33 cellular contexts compared by ENCODE assay signal in the genomic region with DNA sequence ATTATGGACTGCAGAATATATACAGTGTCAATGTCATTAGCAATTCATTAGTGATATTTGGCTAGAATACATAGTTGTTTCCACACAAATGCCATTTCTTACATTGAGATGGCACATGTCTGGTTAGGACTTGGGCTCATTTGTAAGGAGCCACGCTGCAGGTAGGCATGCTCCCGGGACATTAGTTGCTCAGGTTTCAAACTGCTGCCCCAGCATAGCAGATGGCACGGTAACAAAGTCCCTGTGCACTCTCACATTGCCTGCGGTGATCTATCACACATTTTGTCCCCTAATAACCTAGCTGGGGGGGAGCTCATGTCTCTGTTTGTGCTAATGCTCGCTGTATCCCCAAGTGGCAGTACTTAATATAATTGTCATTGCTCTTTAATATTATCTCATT.
DNase-seq lines count a peak whose midpoint lies in the region; ATAC-seq, FAIRE-seq and TF ChIP-seq lines count a peak whose summit lies in the region.
"Had no signal": no experiment of that assay in that cellular context is flagged by ENCODE, and none has a peak within 500 bp of the region (broad histone marks: within the 10 kb centered on the region; RNA-seq: fewer than 3 reads in every experiment).

No MANE protein-coding gene starts in this region.

- H4K91ac ChIP-seq in H9 (ENCODE audit: insufficient read length, low read depth, low read length) = no peak overlapping the region

- peaks cover 70 to 73% of the 10 kb centered on the region in 2 experiments for H3K4me1 Mint-ChIP-seq in H9
- H3K4me1 Mint-ChIP-seq: activated CD4-positive, alpha-beta T cell treated with anti-CD3 and anti-CD28 coated beads, Interleukin-2, amount 10 ng/mL, durations not matched to agents 7 days and 5 days had no signal

- no peak overlapping the region for H4K8ac ChIP-seq in H9 (replicated peaks; ENCODE audit: insufficient read length, low read depth, low read length)

- H3K23ac ChIP-seq in H9 (ENCODE audit: insufficient read length, low read depth, low read length) = no peak overlapping the region

- no peak for DNase-seq in H9
- DNase-seq in keratinocyte (ENCODE audit: low read depth, low spot score) = no peak
- no peak for DNase-seq in upper lobe of right lung
- no peak for DNase-seq in NCI-H2081 treated with DMSO at 0.1 percent for 48 hours (lab: John Stamatoyannopoulos, UW)
- no peak for DNase-seq in NCI-H1694 (lab: John Stamatoyannopoulos, UW)
- no peak for DNase-seq in T-helper 1 cell
- DNase-seq: activated CD4-positive, alpha-beta T cell treated with anti-CD3 and anti-CD28 coated beads, Interleukin-2, amount 10 ng/mL, durations not matched to agents 7 days and 5 days; activated effector memory CD4-positive, alpha-beta T cell treated with anti-CD3 and anti-CD28 coated beads, Interleukin-2, amount 50 U/mL, for 16 hours; activated T-cell treated with anti-CD3 and anti-CD28 coated beads, Interleukin-2, amount 50 U/mL, for 1 hour; hypothalamus; left lung; NCI-H1048; NCI-H1694 treated with DMSO at 0.1 percent for 48 hours; NCI-H510A; NK-92 treated with Interleukin-12 subunit alpha and Interleukin-12 subunit beta, amount 100 ng/mL, for 24 hours; PC-9; posterior cingulate gyrus; SHP77 treated with DMSO at 0.1 percent for 48 hours; small intestine; stimulated activated naive CD4-positive, alpha-beta T cell; SW 1271; T-helper 9 cell; uterus had no signal

- H2BK15ac ChIP-seq in H9 (ENCODE audit: low read depth, low read length) = no peak overlapping the region

- H3K27me3 ChIP-seq in H9 (ENCODE audit: insufficient read depth, low read length) (no peaks in the 10 kb centered on the region), keratinocyte (ENCODE audit: control insufficient read depth, extremely low read depth, insufficient read depth, low read length) (no peaks in the 10 kb centered on the region), upper lobe of right lung (no peaks in the 10 kb centered on the region)
- H3K27me3 ChIP-seq: breast epithelium, left lung, right atrium auricular region, suprapubic skin, uterus had no signal

- no peak for ATAC-seq in upper lobe of right lung
- ATAC-seq: K562, left lung had no signal

- no peak overlapping the region for H3K27ac ChIP-seq in H9 (ENCODE audit: insufficient read length, low read depth, low read length)
- H3K27ac ChIP-seq in VCaP = peak overlapping the region; percentile 92
- H3K27ac ChIP-seq in keratinocyte (ENCODE audit: control insufficient read depth, insufficient read depth, low read length) = peak overlapping the region; percentile 58
- H3K27ac ChIP-seq in upper lobe of right lung = peak overlapping the region; percentile 42
- H3K27ac ChIP-seq: left lung, neutrophil, PC-9, right atrium auricular region, uterus had no signal

- H4K5ac ChIP-seq in H9 (ENCODE audit: insufficient read length, low read depth, low read length) = no peak overlapping the region

- no peaks in the 10 kb centered on the region for H4K20me1 ChIP-seq in H9 (ENCODE audit: control insufficient read depth, insufficient read depth, insufficient read length)
- peaks cover 32% of the 10 kb centered on the region for H4K20me1 ChIP-seq in keratinocyte (ENCODE audit: control insufficient read depth, extremely low read depth, insufficient read depth, low read length)

- no peak for FAIRE-seq in keratinocyte (lab: Jason Lieb, UNC)
- FAIRE-seq: colon, endothelial cell of umbilical vein, G401.6, K562, small intestine had no signal

- peaks cover 2 to 7% (median 3%) of the 10 kb centered on the region in 3 experiments; a peak in 2 of 7 replicates for H3K36me3 Mint-ChIP-seq in H9 (ENCODE audit: insufficient read depth in 1 of 3, low read depth in 3 of 3)
- H3K36me3 Mint-ChIP-seq: activated naive CD8-positive, alpha-beta T cell had no signal

- H3K18ac ChIP-seq in H9 (ENCODE audit: insufficient read length, low read depth, low read length) = no peak overlapping the region

- H3K9me3 ChIP-seq in H9 (ENCODE audit: control insufficient read depth, low read depth, low read length) (no peaks in the 10 kb centered on the region), keratinocyte (ENCODE audit: control insufficient read depth, low read depth, low read length) (no peaks in the 10 kb centered on the region), upper lobe of right lung (no peaks in the 10 kb centered on the region)
- H3K9me3 ChIP-seq: breast epithelium, left lung, neutrophil, right atrium auricular region, suprapubic skin, uterus had no signal

- dilution Hi-C loops in keratinocyte (cut with MboI; ENCODE audit: extremely low pct_ligation_motif_present, low sequenced_read_pairs) = no loop called here

- H2BK120ac ChIP-seq in H9 (ENCODE audit: low read depth, low read length, poor library complexity, severe bottlenecking) = no peak overlapping the region

- H3K79me1 ChIP-seq in H9 (ENCODE audit: insufficient read depth, low read depth, low read length, poor library complexity, severe bottlenecking) = peaks cover 3% of the 10 kb centered on the region

- no peak overlapping the region for H3K4me3 ChIP-seq in keratinocyte (ENCODE audit: control insufficient read depth in 2 of 3, extremely low read depth in 1 of 3, insufficient read depth in 2 of 3, low read depth in 1 of 3, low read length in 3 of 3)
- no peak overlapping the region for H3K4me3 ChIP-seq in upper lobe of right lung
- H3K4me3 ChIP-seq: breast epithelium, K562, left lung, PC-9, right atrium auricular region, suprapubic skin, uterus had no signal

- no CpG with 5 or more reads among the region's 5 CpGs for WGBS in H9 (ENCODE audit: extremely low coverage, insufficient read length, low lambda C conversion rate)

- H3K9me3 Mint-ChIP-seq in H9 = peaks cover 0 to 2% of the 10 kb centered on the region in 2 experiments; a peak in 1 of 5 replicates
- H3K9me3 Mint-ChIP-seq: activated CD4-positive, alpha-beta T cell treated with anti-CD3 and anti-CD28 coated beads, Interleukin-2, amount 10 ng/mL, durations not matched to agents 7 days and 5 days had no signal

- H3T11ph ChIP-seq in H9 (ENCODE audit: low read length) = no peak overlapping the region

- H3K56ac ChIP-seq in H9 (ENCODE audit: insufficient read length, low read depth, low read length) = no peak overlapping the region

- H2AFZ ChIP-seq in H9 (ENCODE audit: low read length) (no peak overlapping the region), keratinocyte (ENCODE audit: control insufficient read depth, low read length) (no peak overlapping the region)
- H2AFZ ChIP-seq: PC-9 had no signal

- H3K79me2 ChIP-seq in H9 (ENCODE audit: insufficient read depth, low read length) (peaks cover 20% of the 10 kb centered on the region; the same call in 1 of the 2 replicates), keratinocyte (ENCODE audit: control insufficient read depth, insufficient read depth, low read length) (peaks cover 94% of the 10 kb centered on the region)

- H3K4me3 Mint-ChIP-seq in H9 = no peak overlapping the region; a peak in 2 of 5 replicates
- H3K4me3 Mint-ChIP-seq: activated CD4-positive, alpha-beta T cell treated with anti-CD3 and anti-CD28 coated beads, Interleukin-2, amount 10 ng/mL, durations not matched to agents 7 days and 5 days; activated naive CD8-positive, alpha-beta T cell had no signal

- H3K27ac Mint-ChIP-seq in H9 = no peak overlapping the region
- H3K27ac Mint-ChIP-seq: activated CD4-positive, alpha-beta T cell treated with anti-CD3 and anti-CD28 coated beads, Interleukin-2, amount 10 ng/mL, durations not matched to agents 7 days and 5 days; activated naive CD8-positive, alpha-beta T cell had no signal

- TF ChIP-seq CTCF in H9 (conservative IDR thresholded peaks at IDR 0.05) (no peak), VCaP (conservative IDR thresholded peaks at IDR 0.05) (no peak), keratinocyte (optimal IDR thresholded peaks at IDR 0.05 in 1 of 3, IDR thresholded peaks at IDR 0.05 in 1 of 3, conservative IDR thresholded peaks at IDR 0.05 in 1 of 3; ENCODE audit: extremely low read depth in 1 of 3, insufficient read depth in 2 of 3, low read length in 3 of 3) (no peak), upper lobe of right lung (IDR thresholded peaks at IDR 0.05) (no peak)

- H3K14ac ChIP-seq in H9 (ENCODE audit: insufficient read depth, low read length) = peak overlapping the region; percentile 49; the same call in 1 of the 2 replicates

- no peaks in the 10 kb centered on the region for H3K23me2 ChIP-seq in H9 (ENCODE audit: insufficient read length, low read depth, low read length, poor library complexity, severe bottlenecking)

- intact Hi-C loops in upper lobe of right lung (cut with DNase I) = no loop called here

- H3K9ac ChIP-seq in H9 (ENCODE audit: extremely low read depth, insufficient read length, low read length) = peak overlapping the region; percentile 22
- peak overlapping the region; percentile 10 for H3K9ac ChIP-seq in keratinocyte (ENCODE audit: control insufficient read depth, extremely low read depth, insufficient read depth, low read length)

- H2BK20ac ChIP-seq in H9 (ENCODE audit: low read depth, low read length, poor library complexity, severe bottlenecking) = no peak overlapping the region

- H3K4me2 ChIP-seq in H9 (ENCODE audit: insufficient read depth, insufficient read length, low read length) = no peak overlapping the region
- peak overlapping the region; percentile 38 for H3K4me2 ChIP-seq in keratinocyte (ENCODE audit: control insufficient read depth, extremely low read depth, insufficient read depth, low read depth, low read length)
- H3K4me2 ChIP-seq: PC-9 had no signal

- no peak overlapping the region for H2BK12ac ChIP-seq in H9 (ENCODE audit: insufficient read length, low read depth, low read length)

- peaks cover 9 to 29% of the 10 kb centered on the region in 2 experiments for H3K36me3 ChIP-seq in keratinocyte (ENCODE audit: control insufficient read depth in 2 of 2, extremely low read depth in 1 of 2, insufficient read depth in 2 of 2, low read length in 2 of 2)
- no peaks in the 10 kb centered on the region for H3K36me3 ChIP-seq in upper lobe of right lung
- H3K36me3 ChIP-seq: breast epithelium, left lung, neutrophil, right atrium auricular region, suprapubic skin, uterus had no signal

- H3K9me1 ChIP-seq in keratinocyte (ENCODE audit: control insufficient read depth, extremely low read depth, insufficient read depth, low read length) = peaks cover 10% of the 10 kb centered on the region

- no peaks in the 10 kb centered on the region for H3K27me3 Mint-ChIP-seq in H9 (ENCODE audit: low read depth)
- H3K27me3 Mint-ChIP-seq: activated CD4-positive, alpha-beta T cell treated with anti-CD3 and anti-CD28 coated beads, Interleukin-2, amount 10 ng/mL, durations not matched to agents 7 days and 5 days; activated naive CD8-positive, alpha-beta T cell had no signal

- H2BK5ac ChIP-seq in H9 (ENCODE audit: insufficient read length, low read length) = no peak overlapping the region

- H3K4me1 ChIP-seq in H9 (ENCODE audit: insufficient read depth, low read length) = peaks cover 18% of the 10 kb centered on the region; the same call in 1 of the 2 replicates
- H3K4me1 ChIP-seq in keratinocyte (ENCODE audit: control insufficient read depth, extremely low read depth, insufficient read depth, low read length) = peaks cover 76% of the 10 kb centered on the region
- H3K4me1 ChIP-seq in upper lobe of right lung = peaks cover 15% of the 10 kb centered on the region
- H3K4me1 ChIP-seq: uterus had no signal

- no peak overlapping the region for H2AK5ac ChIP-seq in H9 (ENCODE audit: insufficient read length, low read length)

- no peak overlapping the region for H3K4ac ChIP-seq in H9 (ENCODE audit: low read depth, low read length)
